10 cellular contexts compared by ENCODE assay signal in genomic region chr2:233414273-233414654, GRCh38. TPM values are rescaled to one million over a fixed set of nuclear protein-coding genes. Genes with fewer than 3 reads are reported as not detected.
DNase-seq lines count a peak whose midpoint lies in the region; ATAC-seq, FAIRE-seq and TF ChIP-seq lines count a peak whose summit lies in the region.
"Had no signal": no experiment of that assay in that cellular context is flagged by ENCODE, and none has a peak within 500 bp of the region (broad histone marks: within the 10 kb centered on the region; RNA-seq: fewer than 3 reads in every experiment).

No MANE protein-coding gene starts in this region.

- H3K27me3 Mint-ChIP-seq in activated naive CD8-positive, alpha-beta T cell treated with anti-CD3 and anti-CD28 coated beads, Interleukin-2, amount 50 U/mL, for 24 hours: no peaks in the 10 kb centered on the region

- no peaks in the 10 kb centered on the region for H3K27me3 ChIP-seq in cardiac muscle cell
- no peaks in the 10 kb centered on the region for H3K27me3 ChIP-seq in mesenchymal stem cell (ENCODE audit: control insufficient read depth in 1 of 2, insufficient read depth in 1 of 2, low read length in 2 of 2)
- H3K27me3 ChIP-seq: dorsolateral prefrontal cortex had no signal

- no peak overlapping the region for H2BK120ac ChIP-seq in mesenchymal stem cell (ENCODE audit: low read depth, low read length)

- intact Hi-C loops in Right ventricle myocardium inferior (cut with DNase I): no loop called here

- H2AK5ac ChIP-seq in mesenchymal stem cell (ENCODE audit: low read length, severe bottlenecking): peak overlapping the region; percentile 12

- H3K4me1 Mint-ChIP-seq in activated naive CD8-positive, alpha-beta T cell treated with anti-CD3 and anti-CD28 coated beads, Interleukin-2, amount 50 U/mL, for 24 hours: peaks cover 94% of the 10 kb centered on the region

- H4K8ac ChIP-seq in mesenchymal stem cell (ENCODE audit: low read length): peak overlapping the region; percentile 5

- H3K36me3 ChIP-seq in cardiac muscle cell: no peaks in the 10 kb centered on the region
- peaks cover 0 to 12% of the 10 kb centered on the region in 2 experiments for H3K36me3 ChIP-seq in mesenchymal stem cell (ENCODE audit: control insufficient read depth in 1 of 2, insufficient read depth in 2 of 2, low read depth in 1 of 2, low read length in 2 of 2)

- H3K4me2 ChIP-seq in mesenchymal stem cell (ENCODE audit: low read length, poor library complexity, severe bottlenecking): no peak overlapping the region

- H3K9me3 Mint-ChIP-seq in activated naive CD8-positive, alpha-beta T cell treated with anti-CD3 and anti-CD28 coated beads, Interleukin-2, amount 50 U/mL, for 24 hours: peaks cover 25% of the 10 kb centered on the region

- no peak overlapping the region for H2BK15ac ChIP-seq in mesenchymal stem cell (ENCODE audit: low read depth, poor library complexity, severe bottlenecking)

- no peak for TF ChIP-seq CTCF in cardiac muscle cell (IDR thresholded peaks at IDR 0.05; ENCODE audit: low read depth, low read length)

- DNase-seq in cardiac muscle cell (ENCODE audit: low read depth in 1 of 2, low spot score in 1 of 2): peak in 1 of 2 donors; percentile 29
- DNase-seq in Right ventricle myocardium inferior (ENCODE audit: missing footprints): no peak
- no peak for DNase-seq in activated naive CD8-positive, alpha-beta T cell treated with anti-CD3 and anti-CD28 coated beads, Interleukin-2, amount 50 U/mL, for 24 hours
- peak; percentile 53 for DNase-seq in mesenchymal stem cell
- peak; percentile 66 for DNase-seq in urothelium cell line (ENCODE audit: low spot score)
- DNase-seq in NCI-H524 treated with DMSO at 0.1 percent for 48 hours (lab: John Stamatoyannopoulos, UW): no peak
- DNase-seq in stimulated activated CD4-positive, alpha-beta T cell treated with anti-CD3 and anti-CD28 coated beads, Interleukin-12 subunit alpha, Interleukin-12 subunit beta, amount 100 ng/mL, for 4 hours: no peak

- ATAC-seq in Right ventricle myocardium inferior (no peak), GM19452 (IDR thresholded peaks at IDR 0.05; ENCODE audit: unreplicated experiment) (no peak)
- ATAC-seq in activated naive CD8-positive, alpha-beta T cell treated with anti-CD3 and anti-CD28 coated beads, Interleukin-2, amount 50 U/mL, for 24 hours: no peak

- H3K4me3 ChIP-seq in cardiac muscle cell (no peak overlapping the region), mesenchymal stem cell (ENCODE audit: insufficient read depth in 1 of 2, low read depth in 1 of 2, low read length in 2 of 2) (no peak overlapping the region)

- H3K36me3 Mint-ChIP-seq in activated naive CD8-positive, alpha-beta T cell treated with anti-CD3 and anti-CD28 coated beads, Interleukin-2, amount 50 U/mL, for 24 hours (ENCODE audit: low read depth): peaks cover 67% of the 10 kb centered on the region

- peak overlapping the region in 1 of 2 experiments; percentile 47 for H3K23ac ChIP-seq in mesenchymal stem cell (ENCODE audit: low read length in 2 of 2)

- peak overlapping the region; percentile 32 for H3K4me3 Mint-ChIP-seq in activated naive CD8-positive, alpha-beta T cell treated with anti-CD3 and anti-CD28 coated beads, Interleukin-2, amount 50 U/mL, for 24 hours

- H3K27ac ChIP-seq in cardiac muscle cell (peak overlapping the region; percentile 4), mesenchymal stem cell (ENCODE audit: low read length, poor library complexity, severe bottlenecking) (peak overlapping the region; percentile 56)

- peak overlapping the region in 1 of 2 experiments; percentile 93 for H3K14ac ChIP-seq in mesenchymal stem cell (ENCODE audit: low read length in 2 of 2)

- no peaks in the 10 kb centered on the region for H3K9me3 ChIP-seq in cardiac muscle cell (ENCODE audit: low read depth)
- H3K9me3 ChIP-seq in mesenchymal stem cell (ENCODE audit: control insufficient read depth, low read length): peaks cover 10% of the 10 kb centered on the region

- peak overlapping the region; percentile 0 to 75 for H3K18ac ChIP-seq in mesenchymal stem cell (ENCODE audit: low read depth in 1 of 2, low read length in 2 of 2)

- WGBS in mesenchymal stem cell: 49% methylated on average over 4 of the region's 4 CpGs

- H3K79me1 ChIP-seq in mesenchymal stem cell (replicated peaks; ENCODE audit: low read length, poor library complexity, severe bottlenecking): peaks cover 19% of the 10 kb centered on the region

- H4K91ac ChIP-seq in mesenchymal stem cell (ENCODE audit: low read length): no peak overlapping the region

- H2AFZ ChIP-seq in mesenchymal stem cell (ENCODE audit: low read depth, low read length): no peak overlapping the region

- peak overlapping the region in 1 of 2 experiments; percentile 16 for H3K4ac ChIP-seq in mesenchymal stem cell (ENCODE audit: low read depth in 1 of 2, low read length in 2 of 2)

- H3K4me1 ChIP-seq in cardiac muscle cell (ENCODE audit: low read depth) (peaks cover 11% of the 10 kb centered on the region), mesenchymal stem cell (ENCODE audit: control insufficient read depth, insufficient read depth, low read depth, low read length) (peaks cover 22% of the 10 kb centered on the region)

- no peak overlapping the region for H3K9ac ChIP-seq in mesenchymal stem cell (ENCODE audit: low read length)

- no peak for FAIRE-seq in urothelium cell line (lab: Jason Lieb, UNC)
- FAIRE-seq: D721Med had no signal

- H3K27ac Mint-ChIP-seq in activated naive CD8-positive, alpha-beta T cell treated with anti-CD3 and anti-CD28 coated beads, Interleukin-2, amount 50 U/mL, for 24 hours: peak overlapping the region; percentile 95

- peak overlapping the region in 1 of 2 experiments; percentile 89 for H2BK12ac ChIP-seq in mesenchymal stem cell (ENCODE audit: low read length in 2 of 2)

- no peak overlapping the region for H2BK5ac ChIP-seq in mesenchymal stem cell (ENCODE audit: low read depth, low read length, poor library complexity, severe bottlenecking)

RNA-seq across cellular contexts. Expression of gene DGKD, which starts 60.0 kb away (rescaled TPM):
- total RNA-seq in cardiac muscle cell (21.3 and 40.0 TPM in 2 replicates), Right ventricle myocardium inferior (29.2 TPM)
- polyA plus RNA-seq in cardiac muscle cell: 21.0 and 44.5 TPM in 2 replicates
- polyA plus RNA-seq in mesenchymal stem cell (2013, experiment 1 of 2): 10.4 TPM
- polyA plus RNA-seq in mesenchymal stem cell (2013, experiment 2 of 2): 7.8 TPM

Comparison
In these comparisons a context has a peak if more than half of its experiments do, and no peak if none do; other contexts are left out.
1. DNase-seq: peak in mesenchymal stem cell (single experiment) and urothelium cell line (single experiment); none in Right ventricle myocardium inferior (single experiment), activated naive CD8-positive, alpha-beta T cell treated with anti-CD3 and anti-CD28 coated beads, Interleukin-2, amount 50 U/mL, for 24 hours (single experiment), NCI-H524 treated with DMSO at 0.1 percent for 48 hours (single experiment) and stimulated activated CD4-positive, alpha-beta T cell treated with anti-CD3 and anti-CD28 coated beads, Interleukin-12 subunit alpha, Interleukin-12 subunit beta, amount 100 ng/mL, for 4 hours (single experiment).